ENCODE assay signal across 8 cellular contexts in genomic region chr22:23772315-23773246, GRCh38. TPM values are rescaled to one million over a fixed set of nuclear protein-coding genes. Genes with fewer than 3 reads are reported as not detected.
A peak's percentile ranks its signal among the peaks of the same experiment; 100 is the strongest.
DNase-seq lines count a peak whose midpoint lies in the region; ATAC-seq and TF ChIP-seq lines count a peak whose summit lies in the region.

Gene MMP11, plus strand, starts transcription at chr22:23772849. Its CDS starts 22 bp downstream, at chr22:23772871.

- H3K9me3 Mint-ChIP-seq in activated naive CD8-positive, alpha-beta T cell (ENCODE audit: low read depth), result no peaks in the 10 kb centered on the region

- DNase-seq in NCI-H1436 (lab: John Stamatoyannopoulos, UW), result peak; percentile 44
- DNase-seq in NCI-H1436 treated with DMSO at 0.1 percent for 48 hours (lab: John Stamatoyannopoulos, UW), result no peak
- DNase-seq in RKO (ENCODE audit: low spot score), result peak; percentile 61
- DNase-seq in right cardiac atrium, result peak; percentile 66 to 89 (median 87)
- DNase-seq in sigmoid colon, result peak; percentile 83

- H3K4me3 ChIP-seq in right cardiac atrium (ENCODE audit: low read length) (peak within 1 kb of the TSS; percentile 62), sigmoid colon (peak within 1 kb of the TSS; percentile 31 to 60 (median 57))

- peak within 1 kb of the TSS; percentile 3 for H3K27ac Mint-ChIP-seq in activated naive CD8-positive, alpha-beta T cell

- no peaks in the 10 kb centered on the region for H3K4me1 ChIP-seq in right cardiac atrium (ENCODE audit: control insufficient read depth, insufficient read depth, low read length)
- H3K4me1 ChIP-seq in sigmoid colon, result peaks cover 0 to 74% (median 56%) of the 10 kb centered on the region in 4 donors

- no peak for TF ChIP-seq EP300 in sigmoid colon (IDR thresholded peaks at IDR 0.05)

- no peaks in the 10 kb centered on the region for H3K9me3 ChIP-seq in right cardiac atrium (ENCODE audit: control insufficient read depth, low read length)
- H3K9me3 ChIP-seq in sigmoid colon, result no peaks in the 10 kb centered on the region

- intact Hi-C loops in right cardiac atrium (cut with DNase I), result loop anchor here in 1 of 4 donors (5.0 kb wide), 1 partner anchor 75 kb away; no protein-coding TSS in a partner anchor
- intact Hi-C loops in sigmoid colon (cut with DNase I), result loop anchor here (2.0 kb wide), 1 partner anchor 64 kb away; no protein-coding TSS in a partner anchor

- peak; percentile 36 to 53 for ATAC-seq in right cardiac atrium
- ATAC-seq in GM18505 (IDR thresholded peaks at IDR 0.05; ENCODE audit: unreplicated experiment), result no peak
- ATAC-seq in GM19328 (IDR thresholded peaks at IDR 0.05; ENCODE audit: unreplicated experiment), result no peak

- no peak for TF ChIP-seq CTCF in sigmoid colon (IDR thresholded peaks at IDR 0.05)

- TF ChIP-seq POLR2A in sigmoid colon (IDR thresholded peaks at IDR 0.05), result no peak
- TF ChIP-seq POLR2A in GM18505 (IDR thresholded peaks at IDR 0.05; ENCODE audit: borderline replicate concordance, extremely low read depth, insufficient read depth, insufficient read length), result no peak

- no peaks in the 10 kb centered on the region for H3K36me3 Mint-ChIP-seq in activated naive CD8-positive, alpha-beta T cell

- no peaks in the 10 kb centered on the region for H3K36me3 ChIP-seq in sigmoid colon

- 1% methylated on average over 74 of the region's 74 CpGs for WGBS in right cardiac atrium
- 1 to 3% methylated on average over 74 of the region's 74 CpGs for WGBS in sigmoid colon, 2 donors

- peak within 1 kb of the TSS; percentile 75 for H3K4me3 Mint-ChIP-seq in activated naive CD8-positive, alpha-beta T cell

- H3K27ac ChIP-seq in right cardiac atrium (ENCODE audit: low read length) (peak within 1 kb of the TSS; percentile 25), sigmoid colon (peak within 1 kb of the TSS; percentile 56 to 78 (median 74))

- H3K27me3 Mint-ChIP-seq in activated naive CD8-positive, alpha-beta T cell, result no peaks in the 10 kb centered on the region

- no peaks in the 10 kb centered on the region for H3K27me3 ChIP-seq in right cardiac atrium (ENCODE audit: control insufficient read depth, insufficient read depth)
- no peaks in the 10 kb centered on the region for H3K27me3 ChIP-seq in sigmoid colon

- H3K4me1 Mint-ChIP-seq in activated naive CD8-positive, alpha-beta T cell (ENCODE audit: low read depth), result peaks cover 17% of the 10 kb centered on the region

RNA-seq across cellular contexts. Expression of gene MMP11, which starts in this region (rescaled TPM):
- 10 to 100 TPM in 2 of 4 donors, 1 to 10 TPM in 2; 2.8 to 15.4 (median 11.5) TPM for total RNA-seq in right cardiac atrium
- polyA plus RNA-seq in right cardiac atrium, result 5.9 TPM
- total RNA-seq in sigmoid colon, result 1 to 10 TPM; 4.6 to 9.9 (median 8.6) TPM
- 1 to 10 TPM in 1 of 3 donors, under 1 TPM in 1, not detected in 1; 0.60 to 4.4 TPM for polyA plus RNA-seq in sigmoid colon

Comparison
In these comparisons a context has a peak if more than half of its experiments do, and no peak if none do; other contexts are left out.
1. ATAC-seq: peak in right cardiac atrium (2 of 2); none in GM18505 (single experiment) and GM19328 (single experiment).